ENCODE assay signal across 30 cellular contexts in genomic region chr11:99585606-99586005, GRCh38.
"Had no signal": no experiment of that assay in that cellular context is flagged by ENCODE, and none has a peak within 500 bp of the region (broad histone marks: within the 10 kb centered on the region; RNA-seq: fewer than 3 reads in every experiment).

No MANE protein-coding gene starts in this region.

- H3K9me3 ChIP-seq: body of pancreas, colonic mucosa had no signal

- H3K27me3 ChIP-seq: body of pancreas, colonic mucosa had no signal

- H3K27ac ChIP-seq: body of pancreas, colonic mucosa, epithelial cell of prostate, VCaP had no signal

- H3K4me3 ChIP-seq: body of pancreas, colonic mucosa had no signal

- FAIRE-seq: endometrium, endothelial cell of umbilical vein, frontal cortex had no signal

- DNase-seq: activated CD4-positive, alpha-beta T cell treated with anti-CD3 and anti-CD28 coated beads for 48 hours; activated CD4-positive, alpha-beta T cell treated with anti-CD3 and anti-CD28 coated beads, Interleukin-2, amount 50 U/mL, for 1 hour; activated CD4-positive, alpha-beta T cell treated with anti-CD3 and anti-CD28 coated beads, Interleukin-2, amount 50 U/mL, for 48 hours; activated CD8-positive, alpha-beta memory T cell treated with anti-CD3 and anti-CD28 coated beads for 24 hours; activated CD8-positive, alpha-beta T cell treated with anti-CD3 and anti-CD28 coated beads for 36 hours; activated effector memory CD4-positive, alpha-beta T cell treated with Interleukin-2 at 50 U/mL for 16 hours; activated gamma-delta T cell treated with Interleukin-2 at 50 U/mL for 16 hours; activated naive CD4-positive, alpha-beta T cell treated with anti-CD3 and anti-CD28 coated beads for 36 hours; activated naive CD8-positive, alpha-beta T cell treated with anti-CD3 and anti-CD28 coated beads, Interleukin-2, amount 10 ng/mL, durations not matched to agents 7 days and 5 days; activated T-cell treated with anti-CD3 and anti-CD28 coated beads, Interleukin-2, amount 50 U/mL, for 4 hours; amygdala; aorta; body of pancreas; caudate nucleus; colonic mucosa; effector CD8-positive, alpha-beta T cell; foreskin fibroblast; head of caudate nucleus; hypothalamus; T-helper 2 cell had no signal

- H3K36me3 ChIP-seq: colonic mucosa had no signal

- ATAC-seq: activated CD4-positive, CD25-positive, alpha-beta regulatory T cell treated with anti-CD3 and anti-CD28 coated beads, Interleukin-2, amount 50 U/mL, for 24 hours; activated CD8-positive, alpha-beta T cell treated with anti-CD3 and anti-CD28 coated beads for 36 hours; activated naive CD4-positive, alpha-beta T cell treated with anti-CD3 and anti-CD28 coated beads, Interleukin-2, amount 50 U/mL, for 72 hours; activated T-cell treated with anti-CD3 and anti-CD28 coated beads, Interleukin-2, amount 50 U/mL, for 4 hours; activated T-helper 17 cell treated with anti-CD3 and anti-CD28 coated beads, Interleukin-2, amount 50 U/mL, for 72 hours; body of pancreas; esophagus mucosa; WTC11 had no signal

- H3K4me1 ChIP-seq: body of pancreas, colonic mucosa had no signal
